Comparison of ENCODE assay signal across 19 cellular contexts in the genomic region with DNA sequence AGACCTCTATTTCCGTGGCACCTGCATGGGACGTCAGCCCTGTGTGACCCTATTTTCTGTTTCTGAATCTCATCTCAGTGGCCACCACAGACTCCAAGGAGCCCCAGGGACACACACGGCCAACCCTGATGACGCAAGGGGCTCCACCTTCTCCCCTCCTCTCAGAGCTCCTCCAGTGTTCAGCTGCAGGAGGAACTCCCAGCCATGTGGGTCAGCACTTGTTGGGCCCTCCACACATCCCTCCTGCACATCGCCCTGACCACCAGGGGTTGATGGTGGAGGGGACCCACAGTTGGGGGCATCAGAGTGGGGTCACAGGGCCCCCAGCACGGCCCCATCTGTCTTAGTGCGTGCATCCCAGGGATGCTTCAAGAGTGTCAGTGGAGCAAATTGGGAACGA.
DNase-seq lines count a peak whose midpoint lies in the region; ATAC-seq and TF ChIP-seq lines count a peak whose summit lies in the region.
"Had no signal": no experiment of that assay in that cellular context is flagged by ENCODE, and none has a peak within 500 bp of the region (broad histone marks: within the 10 kb centered on the region; RNA-seq: fewer than 3 reads in every experiment).

No MANE protein-coding gene starts in this region.

- no peak overlapping the region for H2AFZ ChIP-seq in hepatocyte
- H2AFZ ChIP-seq: GM23248 had no signal

- TF ChIP-seq POLR2A in spleen (IDR thresholded peaks at IDR 0.05): no peak

- no peaks in the 10 kb centered on the region for H4K20me1 ChIP-seq in hepatocyte (ENCODE audit: insufficient read depth, poor library complexity, severe bottlenecking)

- H3K4me1 ChIP-seq in lower lobe of right lung (no peaks in the 10 kb centered on the region), spleen (no peaks in the 10 kb centered on the region), hepatocyte (ENCODE audit: insufficient read depth) (no peaks in the 10 kb centered on the region)
- H3K4me1 ChIP-seq: A549 had no signal

- H3K4me2 ChIP-seq in hepatocyte: no peak overlapping the region
- H3K4me2 ChIP-seq: A549 had no signal

- CTCF ChIA-PET in HEK293T (lab: Yijun Ruan, JAX): no interaction called here

- H3K9me3 ChIP-seq in lower lobe of right lung (no peaks in the 10 kb centered on the region), spleen (peaks cover 0 to 28% (median 16%) of the 10 kb centered on the region in 8 donors), hepatocyte (ENCODE audit: low read depth) (no peaks in the 10 kb centered on the region)
- H3K9me3 ChIP-seq: A549 had no signal

- intact Hi-C loops in lower lobe of right lung (cut with DNase I): no loop called here
- intact Hi-C loops in spleen (cut with DNase I; ENCODE audit: low total_unique reads): no loop called here

- WGBS in spleen, 5 donors: 80 to 93% (median 87%) methylated on average over 8 of the region's 8 CpGs
- 92% methylated on average over 8 of the region's 8 CpGs for WGBS in hepatocyte (ENCODE audit: low lambda C conversion rate, missing lambda C conversion rate)

- POLR2A ChIA-PET in HEK293T (lab: Yijun Ruan, JAX): no interaction called here

- ATAC-seq in lower lobe of right lung: no peak
- ATAC-seq in GM19035 (IDR thresholded peaks at IDR 0.05; ENCODE audit: unreplicated experiment): no peak
- ATAC-seq: A549, GM12878, HCT116 had no signal

- H3K4me3 ChIP-seq in lower lobe of right lung (no peak overlapping the region), spleen (no peak overlapping the region), hepatocyte (no peak overlapping the region)
- H3K4me3 ChIP-seq: A549, GM12878, GM23248 had no signal

- H3K27me3 ChIP-seq in lower lobe of right lung (ENCODE audit: low read depth) (peaks cover 13% of the 10 kb centered on the region), spleen (replicated peaks in 1 of 7) (peaks cover 0 to 63% (median under 1%) of the 10 kb centered on the region in 7 donors), hepatocyte (no peaks in the 10 kb centered on the region)

- H3K79me2 ChIP-seq in hepatocyte: no peaks in the 10 kb centered on the region

- H3K36me3 ChIP-seq in lower lobe of right lung (no peaks in the 10 kb centered on the region), spleen (no peaks in the 10 kb centered on the region), hepatocyte (replicated peaks; ENCODE audit: insufficient read depth, low read depth) (no peaks in the 10 kb centered on the region)

- no peak overlapping the region for H3K27ac ChIP-seq in lower lobe of right lung
- no peak overlapping the region for H3K27ac ChIP-seq in spleen
- H3K27ac ChIP-seq in hepatocyte: no peak overlapping the region
- H3K27ac ChIP-seq: A549, GM23248 had no signal

- no peaks in the 10 kb centered on the region for H3K9me2 ChIP-seq in hepatocyte (replicated peaks; ENCODE audit: insufficient read depth)

- peak; percentile 52 for DNase-seq in activated effector memory CD4-positive, alpha-beta T cell treated with anti-CD3 and anti-CD28 coated beads, Interleukin-2, amount 50 U/mL, for 16 hours
- DNase-seq in activated effector memory CD4-positive, alpha-beta T cell treated with Interleukin-2 at 50 U/mL for 16 hours: no peak
- DNase-seq in lower lobe of right lung (peak; percentile 19), spleen (peak; percentile 21), HEK293T (ENCODE audit: extremely low spot score) (no peak), hepatocyte (ENCODE audit: low spot score) (no peak)
- DNase-seq: C1 segment of cervical spinal cord, DND-41, GM23248, KBM-7, NCI-H1436, NCI-H2029 treated with DMSO at 0.1 percent for 48 hours, NCI-H2171 treated with DMSO at 0.1 percent for 48 hours, NCI-H446 treated with DMSO at 0.1 percent for 48 hours, OCI-M1 had no signal

- TF ChIP-seq CTCF in lower lobe of right lung (IDR thresholded peaks at IDR 0.05): no peak
- no peak for TF ChIP-seq CTCF in spleen (IDR thresholded peaks at IDR 0.05 in 8 of 11, conservative IDR thresholded peaks at IDR 0.05 in 3 of 11)
- TF ChIP-seq CTCF in hepatocyte (IDR thresholded peaks at IDR 0.05; ENCODE audit: poor library complexity): no peak

TF ChIP-seq in HEK293T, 16 proteins besides CTCF, POLR2A, EP300 and RAD21:
- no peak for TF ChIP-seq TARDBP (IDR thresholded peaks at IDR 0.05)
- TF ChIP-seq FOXM1 (IDR thresholded peaks at IDR 0.05; ENCODE audit: borderline replicate concordance): no peak
- no peak for TF ChIP-seq ZNF384 (IDR thresholded peaks at IDR 0.05)
- no peak for TF ChIP-seq ARNT (IDR thresholded peaks at IDR 0.05)
- TF ChIP-seq, protein P1, sequence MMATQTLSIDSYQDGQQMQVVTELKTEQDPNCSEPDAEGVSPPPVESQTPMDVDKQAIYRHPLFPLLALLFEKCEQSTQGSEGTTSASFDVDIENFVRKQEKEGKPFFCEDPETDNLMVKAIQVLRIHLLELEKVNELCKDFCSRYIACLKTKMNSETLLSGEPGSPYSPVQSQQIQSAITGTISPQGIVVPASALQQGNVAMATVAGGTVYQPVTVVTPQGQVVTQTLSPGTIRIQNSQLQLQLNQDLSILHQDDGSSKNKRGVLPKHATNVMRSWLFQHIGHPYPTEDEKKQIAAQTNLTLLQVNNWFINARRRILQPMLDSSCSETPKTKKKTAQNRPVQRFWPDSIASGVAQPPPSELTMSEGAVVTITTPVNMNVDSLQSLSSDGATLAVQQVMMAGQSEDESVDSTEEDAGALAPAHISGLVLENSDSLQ (IDR thresholded peaks at IDR 0.05): no peak
- no peak for TF ChIP-seq CTBP1 (IDR thresholded peaks at IDR 0.05; ENCODE audit: borderline replicate concordance)
- no peak for TF ChIP-seq NFRKB (IDR thresholded peaks at IDR 0.05)
- no peak for TF ChIP-seq HDGF (IDR thresholded peaks at IDR 0.05; ENCODE audit: borderline replicate concordance)
- TF ChIP-seq BHLHE40 (IDR thresholded peaks at IDR 0.05; ENCODE audit: borderline replicate concordance): no peak
- TF ChIP-seq FOXK2 (IDR thresholded peaks at IDR 0.05): no peak
- TF ChIP-seq ELF4 (IDR thresholded peaks at IDR 0.05): no peak
- no peak for TF ChIP-seq L3MBTL2 (conservative IDR thresholded peaks at IDR 0.05)
- TF ChIP-seq SUZ12 (IDR thresholded peaks at IDR 0.05): no peak
- TF ChIP-seq LEF1 (IDR thresholded peaks at IDR 0.05; ENCODE audit: borderline replicate concordance): no peak
- no peak for TF ChIP-seq FOXA1 (IDR thresholded peaks at IDR 0.05)
TF ChIP-seq in HEK293T: peak in this region for 0.

Comparison
In these comparisons a context has a peak if more than half of its experiments do, and no peak if none do; other contexts are left out.
1. DNase-seq: peak in activated effector memory CD4-positive, alpha-beta T cell treated with anti-CD3 and anti-CD28 coated beads, Interleukin-2, amount 50 U/mL, for 16 hours (single experiment), lower lobe of right lung (single experiment) and spleen (single experiment); none in activated effector memory CD4-positive, alpha-beta T cell treated with Interleukin-2 at 50 U/mL for 16 hours (single experiment), HEK293T (single experiment) and hepatocyte (single experiment).